ENCODE assay signal across 15 cellular contexts in the genomic region with DNA sequence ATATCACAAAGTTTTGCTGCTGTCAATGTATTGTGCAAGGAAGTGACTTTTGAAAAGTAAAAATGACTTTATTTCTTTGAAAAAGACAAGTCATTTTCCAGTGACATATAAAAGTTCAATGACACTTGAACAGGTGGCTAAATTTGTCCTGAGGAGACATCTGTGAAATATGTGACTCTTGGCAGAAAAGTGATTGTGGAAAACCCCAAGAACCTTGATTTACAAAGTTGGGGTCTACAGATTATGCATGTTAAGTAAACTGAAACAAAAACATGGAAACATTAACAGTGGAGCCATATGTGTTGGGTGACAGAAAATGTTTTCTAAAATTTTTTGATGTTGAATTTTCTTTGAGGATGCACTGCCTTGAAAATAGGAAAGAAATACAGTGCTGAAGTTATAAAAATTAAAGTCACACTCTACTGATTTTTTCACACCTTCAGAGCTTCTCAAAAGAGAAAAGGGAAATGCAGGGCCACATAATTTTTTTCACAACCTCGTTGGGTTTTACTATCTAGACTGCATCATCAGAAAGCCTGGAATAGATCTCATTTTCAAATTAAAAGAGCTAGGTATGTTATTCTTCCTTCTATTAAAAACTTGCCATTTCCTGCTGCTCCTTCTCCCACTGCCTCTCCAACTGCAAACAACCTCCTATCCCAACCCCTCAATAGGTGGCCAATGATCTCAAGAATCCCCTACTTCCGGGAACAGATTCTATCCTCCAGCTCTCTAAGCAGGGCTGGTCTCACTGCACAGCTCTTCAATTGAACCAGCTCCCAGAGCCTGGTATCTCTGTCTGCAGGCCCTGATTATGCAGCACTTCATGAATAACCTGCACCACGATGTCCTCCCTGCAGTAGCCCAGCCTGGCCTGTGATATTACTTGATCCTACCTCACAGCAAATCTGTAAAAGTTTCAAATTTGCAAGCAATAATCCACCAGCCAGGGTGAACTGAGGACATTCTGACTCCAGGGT.
"Had no signal": no experiment of that assay in that cellular context is flagged by ENCODE, and none has a peak within 500 bp of the region (broad histone marks: within the 10 kb centered on the region; RNA-seq: fewer than 3 reads in every experiment).

No MANE protein-coding gene starts in this region.

- H3K9me3 Mint-ChIP-seq: activated CD4-positive, alpha-beta memory T cell treated with anti-CD3 and anti-CD28 coated beads for 36 hours; activated naive CD8-positive, alpha-beta T cell treated with anti-CD3 and anti-CD28 coated beads for 36 hours; type B pancreatic cell had no signal

- H3K4me3 ChIP-seq: dorsolateral prefrontal cortex, prostate gland, sigmoid colon, suprapubic skin had no signal

- DNase-seq: activated CD4-positive, alpha-beta memory T cell treated with anti-CD3 and anti-CD28 coated beads for 36 hours; activated CD4-positive, CD25-positive, alpha-beta regulatory T cell treated with anti-CD3 and anti-CD28 coated beads, Interleukin-2, amount 50 U/mL, for 72 hours; activated effector memory CD4-positive, alpha-beta T cell treated with anti-CD3 and anti-CD28 coated beads, Interleukin-2, amount 50 U/mL, for 16 hours; activated naive CD8-positive, alpha-beta T cell treated with anti-CD3 and anti-CD28 coated beads for 36 hours; activated T-cell treated with anti-CD3 and anti-CD28 coated beads, Interleukin-2, amount 50 U/mL, for 4 hours; dorsolateral prefrontal cortex; glutamatergic neuron; left colon; sigmoid colon; stimulated activated CD4-positive, alpha-beta T cell treated with anti-CD3 and anti-CD28 coated beads, Interleukin-2, amount 100 ng/mL, for 24 hours; stimulated activated naive CD8-positive, alpha-beta T cell treated with anti-CD3 and anti-CD28 coated beads, Interleukin-15, Interleukin-2, amounts not matched to agents 100 U/mL and 50 U/mL, for 24 hours had no signal

- H3K27me3 Mint-ChIP-seq: activated CD4-positive, alpha-beta memory T cell treated with anti-CD3 and anti-CD28 coated beads for 36 hours had no signal

- H3K4me3 Mint-ChIP-seq: activated CD4-positive, alpha-beta memory T cell treated with anti-CD3 and anti-CD28 coated beads for 36 hours; activated naive CD8-positive, alpha-beta T cell treated with anti-CD3 and anti-CD28 coated beads for 36 hours; activated T-cell treated with anti-CD3 and anti-CD28 coated beads, Interleukin-2, amount 50 U/mL, for 4 hours; nephron; type B pancreatic cell had no signal

- H3K4me1 Mint-ChIP-seq: nephron had no signal

- H3K27ac ChIP-seq: dorsolateral prefrontal cortex, prostate gland, sigmoid colon, suprapubic skin had no signal

- H3K27ac Mint-ChIP-seq: activated CD4-positive, alpha-beta memory T cell treated with anti-CD3 and anti-CD28 coated beads for 36 hours; activated naive CD8-positive, alpha-beta T cell treated with anti-CD3 and anti-CD28 coated beads for 36 hours; nephron; type B pancreatic cell had no signal

- H3K4me1 ChIP-seq: prostate gland, sigmoid colon, suprapubic skin had no signal

- H3K9me3 ChIP-seq: prostate gland, sigmoid colon, suprapubic skin had no signal

- H3K36me3 ChIP-seq: prostate gland, sigmoid colon, suprapubic skin had no signal

- ATAC-seq: activated T-cell treated with anti-CD3 and anti-CD28 coated beads, Interleukin-2, amount 50 U/mL, for 4 hours; left colon; stimulated activated naive CD8-positive, alpha-beta T cell treated with anti-CD3 and anti-CD28 coated beads, Interleukin-15, Interleukin-2, amounts not matched to agents 100 U/mL and 50 U/mL, for 24 hours had no signal

- H3K36me3 Mint-ChIP-seq: activated CD4-positive, alpha-beta memory T cell treated with anti-CD3 and anti-CD28 coated beads for 36 hours; activated naive CD8-positive, alpha-beta T cell treated with anti-CD3 and anti-CD28 coated beads for 36 hours; type B pancreatic cell had no signal

- H3K27me3 ChIP-seq: sigmoid colon, suprapubic skin had no signal
